8 cellular contexts compared by ENCODE assay signal in the genomic region with DNA sequence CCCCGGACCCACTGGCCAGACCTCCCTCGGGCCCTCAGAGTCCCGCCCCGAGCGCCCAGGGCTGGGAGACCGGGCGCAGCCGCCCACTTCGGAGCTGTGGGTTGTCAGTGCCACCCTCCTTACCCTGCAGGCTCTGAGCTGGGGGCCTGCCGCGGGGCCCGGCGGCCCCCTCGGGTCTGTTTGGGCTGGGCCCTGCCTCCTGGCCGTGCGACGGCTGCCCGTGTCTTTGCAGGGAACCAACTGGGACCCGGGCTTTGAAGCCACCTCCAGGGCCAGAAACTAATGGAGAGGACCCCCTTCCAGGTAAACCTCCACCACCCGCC. TPM values are rescaled to one million over a fixed set of nuclear protein-coding genes. Genes with fewer than 3 reads are reported as not detected.
DNase-seq lines count a peak whose midpoint lies in the region; ATAC-seq, FAIRE-seq and TF ChIP-seq lines count a peak whose summit lies in the region.

No MANE protein-coding gene starts in this region.

- no peak overlapping the region for H2AFZ ChIP-seq in HCT116 (ENCODE audit: low read depth, low read length, poor library complexity, severe bottlenecking)

- POLR2A ChIA-PET in A549 (lab: Yijun Ruan, JAX): interaction anchor here (0.6 to 1.7 kb wide), 2 partner anchors 187 to 305 kb away, joined by 3 to 5 read pairs; a partner anchor contains a TSS
- POLR2A ChIA-PET in HCT116 (lab: Charles Lee): interaction anchor here (1.3 to 2.0 kb wide), 2 partner anchors 9 to 14 kb away, joined by 8 to 9 read pairs; a partner anchor contains a TSS

- H3K9me3 Mint-ChIP-seq in mesothelial cell of epicardium: no peaks in the 10 kb centered on the region

- TF ChIP-seq EP300 in A549 (IDR thresholded peaks at IDR 0.05): no peak

- BruUV-seq in HCT116 (replicated peaks; lab: Mats Ljungman, UMichigan): no TSS peak

- DNase-seq in A549 (ENCODE audit: low read depth in 1 of 2, low spot score in 1 of 2) (no peak), HCT116 (ENCODE audit: low read depth, low spot score) (no peak), astrocyte of the cerebellum (ENCODE audit: low read depth) (no peak), mesothelial cell of epicardium (ENCODE audit: low spot score in 2 of 2, unreplicated experiment in 2 of 2) (no peak), NCI-H526 treated with DMSO at 0.1 percent for 48 hours (lab: John Stamatoyannopoulos, UW) (no peak), A172 (ENCODE audit: low spot score) (no peak), activated gamma-delta T cell treated with Interleukin-2 at 50 U/mL for 16 hours (no peak), RPMI8226 (no peak)

- peaks cover 7% of the 10 kb centered on the region; the same call in 1 of the 2 replicates for H3K79me2 ChIP-seq in HCT116 (ENCODE audit: insufficient read depth, low read length)

- H3K4me1 ChIP-seq in A549 (peaks cover 11% of the 10 kb centered on the region; the same call in 1 of the 3 replicates), HCT116 (ENCODE audit: control insufficient read depth in 1 of 2, insufficient read depth in 2 of 2, low read length in 2 of 2) (peaks cover 6 to 34% of the 10 kb centered on the region in 2 experiments; a peak in 3 of 4 replicates)

- H3K27ac ChIP-seq in A549: peak overlapping the region; percentile 72 to 92
- peak overlapping the region; percentile 66 for H3K27ac ChIP-seq in HCT116 (ENCODE audit: low read depth, low read length)

- RAD21 ChIA-PET in HCT116 (lab: Charles Lee; ENCODE audit: low non-redundant PET in 1 of 2, low total read pairs in 2 of 2, uncharacterized antibody in 2 of 2, unreplicated experiment in 2 of 2): no interaction called here

- H3K4me3 Mint-ChIP-seq in mesothelial cell of epicardium: peak overlapping the region; percentile 87

- H3K27me3 Mint-ChIP-seq in mesothelial cell of epicardium (ENCODE audit: low read depth): no peaks in the 10 kb centered on the region

- CTCF ChIA-PET in A549 (lab: Yijun Ruan, JAX) (interaction anchor here (0.8 to 8.5 kb wide), 7 partner anchors 9 to 41 kb away, joined by 3 to 40 read pairs (median 4); no protein-coding TSS in a partner anchor), HCT116 (lab: Charles Lee) (interaction anchor here (0.7 to 1.3 kb wide), 2 partner anchors 14 to 265 kb away, joined by 4 read pairs; a partner anchor contains a TSS)

- WGBS in A549 (ENCODE audit: missing lambda C conversion rate): 17% methylated on average over 11 of the region's 20 CpGs

- H3K36me3 ChIP-seq in HCT116 (ENCODE audit: control insufficient read depth in 1 of 2, insufficient read depth in 2 of 2, low read length in 2 of 2): peaks cover 9 to 18% of the 10 kb centered on the region in 2 experiments; a peak in 3 of 4 replicates

- intact Hi-C loops in HCT116 (cut with micrococcal nuclease): loop anchor here (5.0 kb wide), 1 partner anchor 33 kb away; a partner anchor contains a TSS

- H3K9ac ChIP-seq in HCT116 (ENCODE audit: low read length): peak overlapping the region; percentile 70

- TF ChIP-seq RAD21 in A549 (conservative IDR thresholded peaks at IDR 0.05 in 1 of 2, IDR thresholded peaks at IDR 0.05 in 1 of 2) (no peak), HCT116 (IDR thresholded peaks at IDR 0.05; ENCODE audit: low read depth) (no peak)

- no peaks in the 10 kb centered on the region for H3K9me2 ChIP-seq in HCT116 (ENCODE audit: insufficient read depth)

- TF ChIP-seq POLR2A in A549 (IDR thresholded peaks at IDR 0.05; ENCODE audit: low read length) (no peak), HCT116 (IDR thresholded peaks at IDR 0.05; ENCODE audit: borderline replicate concordance, extremely low read depth, insufficient read depth, insufficient read length) (no peak)

- in situ Hi-C loops in astrocyte of the cerebellum (cut with HindIII; ENCODE audit: low sequenced_read_pairs): no loop called here

- FAIRE-seq in A549 (lab: Jason Lieb, UNC): no peak

- peak overlapping the region; percentile 52 for H3K4me3 ChIP-seq in A549
- peak overlapping the region; percentile 64 to 75 for H3K4me3 ChIP-seq in HCT116 (replicated peaks in 1 of 2; ENCODE audit: low read depth in 1 of 2, low read length in 2 of 2)
- H3K4me3 ChIP-seq in astrocyte of the cerebellum (ENCODE audit: low read depth, low read length): peak overlapping the region; percentile 66

- TF ChIP-seq CTCF in A549 (IDR thresholded peaks at IDR 0.05): no peak
- no peak for TF ChIP-seq CTCF in HCT116 (IDR thresholded peaks at IDR 0.05 in 2 of 3, conservative IDR thresholded peaks at IDR 0.05 in 1 of 3; ENCODE audit: borderline replicate concordance in 1 of 3, insufficient read depth in 1 of 3, low read depth in 2 of 3, low read length in 2 of 3)
- no peak for TF ChIP-seq CTCF in astrocyte of the cerebellum (IDR thresholded peaks at IDR 0.05; ENCODE audit: low read depth, low read length, missing control alignments)
- no peak for TF ChIP-seq CTCF in mesothelial cell of epicardium (IDR thresholded peaks at IDR 0.05; ENCODE audit: unreplicated experiment)

- no peaks in the 10 kb centered on the region for H4K20me1 ChIP-seq in HCT116 (ENCODE audit: insufficient read depth)

- H3K27ac Mint-ChIP-seq in mesothelial cell of epicardium: no peak overlapping the region

- ATAC-seq in A549 (no peak; a peak in 1 of 6 replicates), HCT116 (no peak)

- H3K4me2 ChIP-seq in A549 (peak overlapping the region; percentile 86), HCT116 (ENCODE audit: low read length) (peak overlapping the region; percentile 95)

- no peaks in the 10 kb centered on the region for H3K9me3 ChIP-seq in A549
- no peaks in the 10 kb centered on the region for H3K9me3 ChIP-seq in HCT116 (ENCODE audit: control insufficient read depth in 1 of 2, insufficient read depth in 1 of 2, low read depth in 1 of 2, low read length in 2 of 2)

- H3K4me1 Mint-ChIP-seq in mesothelial cell of epicardium: peaks cover 5% of the 10 kb centered on the region

- H3K27me3 ChIP-seq in HCT116 (ENCODE audit: insufficient read depth, low read length): no peaks in the 10 kb centered on the region

- H3K36me3 Mint-ChIP-seq in mesothelial cell of epicardium: peaks cover 8% of the 10 kb centered on the region

TF ChIP-seq in A549, 52 proteins besides CTCF, POLR2A, EP300 and RAD21 (continues in another document):
- TF ChIP-seq HOXB5 (CRISPR knock-in tag; IDR thresholded peaks at IDR 0.05): no peak
- TF ChIP-seq PHF8 (IDR thresholded peaks at IDR 0.05; ENCODE audit: borderline replicate concordance, low read depth): peak; percentile 42; the same call in 1 of the 2 replicates

TF ChIP-seq in HCT116, 20 proteins besides CTCF, POLR2A, EP300 and RAD21 (continues in another document):
- TF ChIP-seq YY1 (IDR thresholded peaks at IDR 0.05; ENCODE audit: extremely low read depth, insufficient replicate concordance, low read depth, low read length): no peak
- no peak for TF ChIP-seq ZNF274 (IDR thresholded peaks at IDR 0.05; ENCODE audit: low read depth, low read length)

RNA-seq across cellular contexts. Expression of a gene that starts 0.4 kb away (rescaled TPM):
- polyA plus RNA-seq in A549 (2011; rRNA removed): 9.5 and 9.6 TPM in 2 replicates
- polyA plus RNA-seq in A549 (2012; cell fraction: cytosol; rRNA removed): 34.1 and 41.0 TPM in 2 replicates
- 96.6 and 133 TPM in 2 replicates for polyA plus RNA-seq in A549 (2012; cell fraction: nucleus; rRNA removed)
- 20.7 to 22.6 TPM (median 22.2 TPM) in 3 replicates for polyA plus RNA-seq in A549 (2017; fragmentation: RNase III; extraction: RNeasy Plus Mini Kit Qiagen cat#74134 plus additional on column Dnase treatment)
- polyA minus RNA-seq in A549 (2011; rRNA and poly(A)+ RNA removed): 12.1 and 12.2 TPM in 2 replicates
- total RNA-seq in HCT116 (2021; ENCODE audit: unreplicated experiment): 26.5 TPM
- polyA plus RNA-seq in HCT116 (2012): 13.4 and 16.8 TPM in 2 replicates
- total RNA-seq in mesothelial cell of epicardium: 14.5 to 16.0 TPM (median 14.7 TPM) in 3 replicates
- total RNA-seq in A172 (2014; rRNA removed; shearing (Covaris generic)): 33.2 and 48.6 TPM in 2 replicates

RNA-seq across cellular contexts. Expression of a gene that starts 10.7 kb away (rescaled TPM):
- polyA plus RNA-seq in A549 (2011; rRNA removed) (not detected in 2 replicates), A549 (2017; fragmentation: RNase III; extraction: RNeasy Plus Mini Kit Qiagen cat#74134 plus additional on column Dnase treatment) (0.04 TPM in 1 of 3 replicates, not detected in the others)
- polyA plus RNA-seq in A549 (2012; cell fraction: cytosol; rRNA removed): 0.01 TPM in 1 of 2 replicates, not detected in the other
- 0.04 and 0.19 TPM in 2 replicates for polyA plus RNA-seq in A549 (2012; cell fraction: nucleus; rRNA removed)
- not detected in 2 replicates for polyA minus RNA-seq in A549 (2011; rRNA and poly(A)+ RNA removed)
- total RNA-seq in HCT116 (2021; ENCODE audit: unreplicated experiment) (0.30 TPM), mesothelial cell of epicardium (17.4 to 17.9 TPM (median 17.5 TPM) in 3 replicates)
- 0.17 TPM in 1 of 2 replicates, not detected in the other for polyA plus RNA-seq in HCT116 (2012)
- total RNA-seq in A172 (2014; rRNA removed; shearing (Covaris generic)): 0.12 TPM in 1 of 2 replicates, not detected in the other

RNA-seq across cellular contexts. Expression of a gene that starts 14.6 kb away (rescaled TPM):
- polyA plus RNA-seq in A549 (2011; rRNA removed) (4.0 and 4.2 TPM in 2 replicates), A549 (2017; fragmentation: RNase III; extraction: RNeasy Plus Mini Kit Qiagen cat#74134 plus additional on column Dnase treatment) (5.9 to 7.3 TPM (median 6.3 TPM) in 3 replicates)
- 6.2 and 8.4 TPM in 2 replicates for polyA plus RNA-seq in A549 (2012; cell fraction: cytosol; rRNA removed)
- polyA plus RNA-seq in A549 (2012; cell fraction: nucleus; rRNA removed): 19.7 and 29.5 TPM in 2 replicates
- 5.1 and 7.7 TPM in 2 replicates for polyA minus RNA-seq in A549 (2011; rRNA and poly(A)+ RNA removed)
- total RNA-seq in HCT116 (2021; ENCODE audit: unreplicated experiment) (24.6 TPM), mesothelial cell of epicardium (24.2 to 25.0 TPM (median 24.7 TPM) in 3 replicates)
- 8.2 and 8.4 TPM in 2 replicates for polyA plus RNA-seq in HCT116 (2012)
- total RNA-seq in A172 (2014; rRNA removed; shearing (Covaris generic)): 8.6 and 18.0 TPM in 2 replicates

RNA-seq across cellular contexts. Expression of a gene that starts 31.1 kb away (rescaled TPM):
- 6.5 and 8.0 TPM in 2 replicates for polyA plus RNA-seq in A549 (2011; rRNA removed)
- 10.6 and 12.4 TPM in 2 replicates for polyA plus RNA-seq in A549 (2012; cell fraction: cytosol; rRNA removed)
- 31.4 and 40.3 TPM in 2 replicates for polyA plus RNA-seq in A549 (2012; cell fraction: nucleus; rRNA removed)
- polyA plus RNA-seq in A549 (2017; fragmentation: RNase III; extraction: RNeasy Plus Mini Kit Qiagen cat#74134 plus additional on column Dnase treatment): 13.4 to 15.1 TPM (median 14.4 TPM) in 3 replicates
- 23.6 and 29.5 TPM in 2 replicates for polyA minus RNA-seq in A549 (2011; rRNA and poly(A)+ RNA removed)
- 60.8 TPM for total RNA-seq in HCT116 (2021; ENCODE audit: unreplicated experiment)
- 47.1 and 51.9 TPM in 2 replicates for polyA plus RNA-seq in HCT116 (2012)
- 15.2 to 17.4 TPM (median 16.7 TPM) in 3 replicates for total RNA-seq in mesothelial cell of epicardium
- 52.0 and 54.5 TPM in 2 replicates for total RNA-seq in A172 (2014; rRNA removed; shearing (Covaris generic))

RNA-seq across cellular contexts. Expression of a gene that starts 53.4 kb away (rescaled TPM):
- polyA plus RNA-seq in A549 (2011; rRNA removed) (9.4 and 14.7 TPM in 2 replicates), A549 (2017; fragmentation: RNase III; extraction: RNeasy Plus Mini Kit Qiagen cat#74134 plus additional on column Dnase treatment) (152 to 153 TPM (median 153 TPM) in 3 replicates)
- 93.2 and 106 TPM in 2 replicates for polyA plus RNA-seq in A549 (2012; cell fraction: cytosol; rRNA removed)
- 111 and 115 TPM in 2 replicates for polyA plus RNA-seq in A549 (2012; cell fraction: nucleus; rRNA removed)
- 15.8 and 32.8 TPM in 2 replicates for polyA minus RNA-seq in A549 (2011; rRNA and poly(A)+ RNA removed)
- total RNA-seq in HCT116 (2021; ENCODE audit: unreplicated experiment) (187 TPM), mesothelial cell of epicardium (143 to 151 TPM (median 149 TPM) in 3 replicates)
- polyA plus RNA-seq in HCT116 (2012): 186 and 193 TPM in 2 replicates
- total RNA-seq in A172 (2014; rRNA removed; shearing (Covaris generic)): 24.7 and 51.1 TPM in 2 replicates

Comparison
In these comparisons a context has a peak if more than half of its experiments do, and no peak if none do; other contexts are left out.
1. RNA of a gene that starts 10.7 kb away (total RNA-seq): 17.4 to 17.9 TPM in mesothelial cell of epicardium; 0.30 TPM in HCT116 (single experiment) and 0.12 TPM in A172; every median in the first group is over 10 times any median in the second.
2. Peak in every context shown above with its lines, with median percentiles within 50 percentile points of each other: H3K4me3 ChIP-seq.